13 cellular contexts compared by ENCODE assay signal in the genomic region with DNA sequence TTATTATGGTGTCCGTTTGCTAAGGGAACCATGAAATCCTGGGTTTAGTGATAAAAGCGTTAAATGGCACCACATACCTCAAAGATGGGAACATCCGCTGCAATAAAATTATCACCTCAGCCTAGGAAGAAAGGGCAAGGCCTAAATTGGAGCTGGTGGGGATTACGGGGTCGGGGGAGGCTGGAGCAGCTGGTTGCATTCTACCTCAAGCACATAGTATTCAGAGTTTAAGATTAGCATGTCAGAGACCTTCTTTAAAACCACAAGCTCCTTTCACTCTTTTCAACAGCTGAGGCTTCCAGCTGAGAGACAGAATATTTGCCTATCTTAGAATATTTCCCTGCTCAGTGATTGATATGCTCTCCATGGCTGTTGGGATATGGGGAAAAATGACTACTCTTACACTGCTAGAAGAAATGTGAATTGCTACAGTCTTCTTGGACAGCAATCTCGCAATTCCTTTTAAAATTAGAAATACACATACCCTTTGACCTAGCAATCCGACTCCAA.
"Had no signal": no experiment of that assay in that cellular context is flagged by ENCODE, and none has a peak within 500 bp of the region (broad histone marks: within the 10 kb centered on the region; RNA-seq: fewer than 3 reads in every experiment).

No MANE protein-coding gene starts in this region.

- H3K27ac ChIP-seq: hepatocyte, neutrophil, right atrium auricular region, SK-N-MC had no signal

- H3K9me3 Mint-ChIP-seq: activated CD4-positive, alpha-beta T cell treated with anti-CD3 and anti-CD28 coated beads, Interleukin-2, amount 10 ng/mL, durations not matched to agents 24 days and 14 days had no signal

- H3K9me3 ChIP-seq: neutrophil, right atrium auricular region had no signal

- H3K4me3 ChIP-seq: hepatocyte, right atrium auricular region, SK-N-MC, smooth muscle cell had no signal

- H3K79me2 ChIP-seq: hepatocyte had no signal

- H3K27ac Mint-ChIP-seq: activated CD4-positive, alpha-beta T cell treated with anti-CD3 and anti-CD28 coated beads, Interleukin-2, amount 10 ng/mL, durations not matched to agents 24 days and 14 days; activated T-helper 1 cell treated with anti-CD3 and anti-CD28 coated beads, Interleukin-12 subunit alpha, Interleukin-12 subunit beta, Interleukin-2, Interleukin-4 antibody, amounts not matched to agents 30 ng/mL and 10 ng/mL and 1 ng/mL, durations not matched to agents 14 hours and 24 hours and 36 hours; effector memory CD8-positive, alpha-beta T cell; stimulated activated memory B cell treated with anti-CD40 and anti-IgM and Interleukin-4, amounts not matched to agents 10 μg/mL and 1 μg/mL and 100 μg/mL, for 72 hours; T-cell had no signal

- H3K36me3 Mint-ChIP-seq: stimulated activated memory B cell treated with anti-CD40 and anti-IgM and Interleukin-4, amounts not matched to agents 10 μg/mL and 1 μg/mL and 100 μg/mL, for 72 hours; T-cell had no signal

- H3K27me3 Mint-ChIP-seq: activated CD4-positive, alpha-beta T cell treated with anti-CD3 and anti-CD28 coated beads, Interleukin-2, amount 10 ng/mL, durations not matched to agents 24 days and 14 days; effector memory CD8-positive, alpha-beta T cell; T-cell had no signal

- DNase-seq: activated CD4-positive, alpha-beta T cell treated with anti-CD3 and anti-CD28 coated beads, Interleukin-2, amount 10 ng/mL, durations not matched to agents 24 days and 14 days; activated naive CD4-positive, alpha-beta T cell; caudate nucleus; effector memory CD8-positive, alpha-beta T cell; T-cell; trophoblast cell had no signal

- ATAC-seq: effector memory CD8-positive, alpha-beta T cell; stimulated activated memory B cell treated with anti-CD40 and anti-IgM and Interleukin-4, amounts not matched to agents 10 μg/mL and 1 μg/mL and 100 μg/mL, for 72 hours; T-cell had no signal

- H3K4me1 ChIP-seq: right atrium auricular region had no signal

- H3K4me3 Mint-ChIP-seq: activated CD4-positive, alpha-beta T cell treated with anti-CD3 and anti-CD28 coated beads, Interleukin-2, amount 10 ng/mL, durations not matched to agents 24 days and 14 days; activated T-helper 1 cell treated with anti-CD3 and anti-CD28 coated beads, Interleukin-12 subunit alpha, Interleukin-12 subunit beta, Interleukin-2, Interleukin-4 antibody, amounts not matched to agents 30 ng/mL and 10 ng/mL and 1 ng/mL, durations not matched to agents 14 hours and 24 hours and 36 hours; effector memory CD8-positive, alpha-beta T cell; stimulated activated memory B cell treated with anti-CD40 and anti-IgM and Interleukin-4, amounts not matched to agents 10 μg/mL and 1 μg/mL and 100 μg/mL, for 72 hours; T-cell had no signal

- H3K27me3 ChIP-seq: hepatocyte, neutrophil, right atrium auricular region had no signal

- H3K36me3 ChIP-seq: neutrophil, right atrium auricular region had no signal

- H3K4me2 ChIP-seq: hepatocyte, smooth muscle cell had no signal

- H3K4me1 Mint-ChIP-seq: activated CD4-positive, alpha-beta T cell treated with anti-CD3 and anti-CD28 coated beads, Interleukin-2, amount 10 ng/mL, durations not matched to agents 24 days and 14 days; stimulated activated memory B cell treated with anti-CD40 and anti-IgM and Interleukin-4, amounts not matched to agents 10 μg/mL and 1 μg/mL and 100 μg/mL, for 72 hours; T-cell had no signal
